In the genomic region with DNA sequence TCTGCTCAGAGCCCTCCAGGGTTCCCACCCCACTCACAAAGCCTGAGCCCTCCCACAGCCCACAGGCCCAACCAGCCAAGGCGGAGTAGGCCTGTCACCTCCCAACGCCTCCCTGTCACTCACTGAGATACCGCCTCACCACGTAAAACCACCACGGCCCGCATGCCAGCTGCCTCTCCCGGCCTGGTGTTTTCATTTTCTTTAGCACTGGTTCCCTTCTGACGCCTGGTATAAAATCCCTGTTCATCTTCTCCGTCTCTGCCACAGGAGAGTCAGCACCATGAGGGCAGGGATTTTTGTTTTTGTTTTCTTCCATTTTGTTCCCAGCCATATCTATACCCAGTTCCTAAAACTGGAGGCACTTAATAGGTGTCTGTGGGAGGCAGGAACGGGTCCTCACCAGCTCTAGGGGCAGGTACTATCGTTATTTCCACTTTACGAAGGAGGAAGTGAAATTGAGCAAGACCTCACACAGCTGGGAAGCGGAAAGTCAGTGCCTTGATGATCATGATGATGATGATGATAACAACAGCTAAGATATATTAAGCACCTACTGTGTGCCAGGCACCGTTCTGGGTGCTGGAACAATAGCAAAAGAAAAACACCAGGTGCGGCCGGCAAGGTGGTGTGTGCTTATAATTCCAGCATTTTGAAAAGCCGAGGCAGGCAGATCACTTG, we compare ENCODE assay signal across 1 cellular context.
TF ChIP-seq lines count a peak whose summit lies in the region.

No MANE protein-coding gene starts in this region.

TF ChIP-seq in HepG2, 621 proteins besides CTCF, POLR2A, EP300 and RAD21 (continued from another document):
- TF ChIP-seq, protein P1, sequence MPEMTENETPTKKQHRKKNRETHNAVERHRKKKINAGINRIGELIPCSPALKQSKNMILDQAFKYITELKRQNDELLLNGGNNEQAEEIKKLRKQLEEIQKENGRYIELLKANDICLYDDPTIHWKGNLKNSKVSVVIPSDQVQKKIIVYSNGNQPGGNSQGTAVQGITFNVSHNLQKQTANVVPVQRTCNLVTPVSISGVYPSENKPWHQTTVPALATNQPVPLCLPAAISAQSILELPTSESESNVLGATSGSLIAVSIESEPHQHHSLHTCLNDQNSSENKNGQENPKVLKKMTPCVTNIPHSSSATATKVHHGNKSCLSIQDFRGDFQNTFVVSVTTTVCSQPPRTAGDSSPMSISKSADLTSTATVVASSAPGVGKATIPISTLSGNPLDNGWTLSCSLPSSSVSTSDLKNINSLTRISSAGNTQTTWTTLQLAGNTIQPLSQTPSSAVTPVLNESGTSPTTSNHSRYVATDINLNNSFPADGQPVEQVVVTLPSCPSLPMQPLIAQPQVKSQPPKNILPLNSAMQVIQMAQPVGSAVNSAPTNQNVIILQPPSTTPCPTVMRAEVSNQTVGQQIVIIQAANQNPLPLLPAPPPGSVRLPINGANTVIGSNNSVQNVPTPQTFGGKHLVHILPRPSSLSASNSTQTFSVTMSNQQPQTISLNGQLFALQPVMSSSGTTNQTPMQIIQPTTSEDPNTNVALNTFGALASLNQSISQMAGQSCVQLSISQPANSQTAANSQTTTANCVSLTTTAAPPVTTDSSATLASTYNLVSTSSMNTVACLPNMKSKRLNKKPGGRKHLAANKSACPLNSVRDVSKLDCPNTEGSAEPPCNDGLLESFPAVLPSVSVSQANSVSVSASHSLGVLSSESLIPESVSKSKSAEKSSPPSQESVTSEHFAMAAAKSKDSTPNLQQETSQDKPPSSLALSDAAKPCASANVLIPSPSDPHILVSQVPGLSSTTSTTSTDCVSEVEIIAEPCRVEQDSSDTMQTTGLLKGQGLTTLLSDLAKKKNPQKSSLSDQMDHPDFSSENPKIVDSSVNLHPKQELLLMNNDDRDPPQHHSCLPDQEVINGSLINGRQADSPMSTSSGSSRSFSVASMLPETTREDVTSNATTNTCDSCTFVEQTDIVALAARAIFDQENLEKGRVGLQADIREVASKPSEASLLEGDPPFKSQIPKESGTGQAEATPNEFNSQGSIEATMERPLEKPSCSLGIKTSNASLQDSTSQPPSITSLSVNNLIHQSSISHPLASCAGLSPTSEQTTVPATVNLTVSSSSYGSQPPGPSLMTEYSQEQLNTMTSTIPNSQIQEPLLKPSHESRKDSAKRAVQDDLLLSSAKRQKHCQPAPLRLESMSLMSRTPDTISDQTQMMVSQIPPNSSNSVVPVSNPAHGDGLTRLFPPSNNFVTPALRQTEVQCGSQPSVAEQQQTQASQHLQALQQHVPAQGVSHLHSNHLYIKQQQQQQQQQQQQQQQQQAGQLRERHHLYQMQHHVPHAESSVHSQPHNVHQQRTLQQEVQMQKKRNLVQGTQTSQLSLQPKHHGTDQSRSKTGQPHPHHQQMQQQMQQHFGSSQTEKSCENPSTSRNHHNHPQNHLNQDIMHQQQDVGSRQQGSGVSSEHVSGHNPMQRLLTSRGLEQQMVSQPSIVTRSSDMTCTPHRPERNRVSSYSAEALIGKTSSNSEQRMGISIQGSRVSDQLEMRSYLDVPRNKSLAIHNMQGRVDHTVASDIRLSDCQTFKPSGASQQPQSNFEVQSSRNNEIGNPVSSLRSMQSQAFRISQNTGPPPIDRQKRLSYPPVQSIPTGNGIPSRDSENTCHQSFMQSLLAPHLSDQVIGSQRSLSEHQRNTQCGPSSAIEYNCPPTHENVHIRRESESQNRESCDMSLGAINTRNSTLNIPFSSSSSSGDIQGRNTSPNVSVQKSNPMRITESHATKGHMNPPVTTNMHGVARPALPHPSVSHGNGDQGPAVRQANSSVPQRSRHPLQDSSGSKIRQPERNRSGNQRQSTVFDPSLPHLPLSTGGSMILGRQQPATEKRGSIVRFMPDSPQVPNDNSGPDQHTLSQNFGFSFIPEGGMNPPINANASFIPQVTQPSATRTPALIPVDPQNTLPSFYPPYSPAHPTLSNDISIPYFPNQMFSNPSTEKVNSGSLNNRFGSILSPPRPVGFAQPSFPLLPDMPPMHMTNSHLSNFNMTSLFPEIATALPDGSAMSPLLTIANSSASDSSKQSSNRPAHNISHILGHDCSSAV (CRISPR knock-in tag; IDR thresholded peaks at IDR 0.05; ENCODE audit: borderline replicate concordance): no peak
- TF ChIP-seq, protein P2, sequence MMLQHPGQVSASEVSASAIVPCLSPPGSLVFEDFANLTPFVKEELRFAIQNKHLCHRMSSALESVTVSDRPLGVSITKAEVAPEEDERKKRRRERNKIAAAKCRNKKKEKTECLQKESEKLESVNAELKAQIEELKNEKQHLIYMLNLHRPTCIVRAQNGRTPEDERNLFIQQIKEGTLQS (CRISPR knock-in tag; IDR thresholded peaks at IDR 0.05): no peak
- TF ChIP-seq, protein P3, sequence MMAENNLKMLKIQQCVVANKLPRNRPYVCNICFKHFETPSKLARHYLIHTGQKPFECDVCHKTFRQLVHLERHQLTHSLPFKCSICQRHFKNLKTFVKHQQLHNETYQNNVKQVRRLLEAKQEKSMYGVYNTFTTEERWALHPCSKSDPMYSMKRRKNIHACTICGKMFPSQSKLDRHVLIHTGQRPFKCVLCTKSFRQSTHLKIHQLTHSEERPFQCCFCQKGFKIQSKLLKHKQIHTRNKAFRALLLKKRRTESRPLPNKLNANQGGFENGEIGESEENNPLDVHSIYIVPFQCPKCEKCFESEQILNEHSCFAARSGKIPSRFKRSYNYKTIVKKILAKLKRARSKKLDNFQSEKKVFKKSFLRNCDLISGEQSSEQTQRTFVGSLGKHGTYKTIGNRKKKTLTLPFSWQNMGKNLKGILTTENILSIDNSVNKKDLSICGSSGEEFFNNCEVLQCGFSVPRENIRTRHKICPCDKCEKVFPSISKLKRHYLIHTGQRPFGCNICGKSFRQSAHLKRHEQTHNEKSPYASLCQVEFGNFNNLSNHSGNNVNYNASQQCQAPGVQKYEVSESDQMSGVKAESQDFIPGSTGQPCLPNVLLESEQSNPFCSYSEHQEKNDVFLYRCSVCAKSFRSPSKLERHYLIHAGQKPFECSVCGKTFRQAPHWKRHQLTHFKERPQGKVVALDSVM (CRISPR knock-in tag; IDR thresholded peaks at IDR 0.05): peak; percentile 8
- TF ChIP-seq ZBTB38 (CRISPR knock-in tag; IDR thresholded peaks at IDR 0.05): peak; percentile 55; the same call in 1 of the 2 replicates
- TF ChIP-seq SAP130 (CRISPR knock-in tag; IDR thresholded peaks at IDR 0.05; ENCODE audit: low read depth): peak; percentile 10; the same call in 1 of the 2 replicates
- TF ChIP-seq KMT2B (CRISPR knock-in tag; IDR thresholded peaks at IDR 0.05): no peak
- TF ChIP-seq, protein P4, sequence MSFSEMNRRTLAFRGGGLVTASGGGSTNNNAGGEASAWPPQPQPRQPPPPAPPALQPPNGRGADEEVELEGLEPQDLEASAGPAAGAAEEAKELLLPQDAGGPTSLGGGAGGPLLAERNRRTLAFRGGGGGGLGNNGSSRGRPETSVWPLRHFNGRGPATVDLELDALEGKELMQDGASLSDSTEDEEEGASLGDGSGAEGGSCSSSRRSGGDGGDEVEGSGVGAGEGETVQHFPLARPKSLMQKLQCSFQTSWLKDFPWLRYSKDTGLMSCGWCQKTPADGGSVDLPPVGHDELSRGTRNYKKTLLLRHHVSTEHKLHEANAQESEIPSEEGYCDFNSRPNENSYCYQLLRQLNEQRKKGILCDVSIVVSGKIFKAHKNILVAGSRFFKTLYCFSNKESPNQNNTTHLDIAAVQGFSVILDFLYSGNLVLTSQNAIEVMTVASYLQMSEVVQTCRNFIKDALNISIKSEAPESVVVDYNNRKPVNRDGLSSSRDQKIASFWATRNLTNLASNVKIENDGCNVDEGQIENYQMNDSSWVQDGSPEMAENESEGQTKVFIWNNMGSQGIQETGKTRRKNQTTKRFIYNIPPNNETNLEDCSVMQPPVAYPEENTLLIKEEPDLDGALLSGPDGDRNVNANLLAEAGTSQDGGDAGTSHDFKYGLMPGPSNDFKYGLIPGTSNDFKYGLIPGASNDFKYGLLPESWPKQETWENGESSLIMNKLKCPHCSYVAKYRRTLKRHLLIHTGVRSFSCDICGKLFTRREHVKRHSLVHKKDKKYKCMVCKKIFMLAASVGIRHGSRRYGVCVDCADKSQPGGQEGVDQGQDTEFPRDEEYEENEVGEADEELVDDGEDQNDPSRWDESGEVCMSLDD (CRISPR knock-in tag; IDR thresholded peaks at IDR 0.05; ENCODE audit: borderline replicate concordance): no peak
- TF ChIP-seq, protein P5, sequence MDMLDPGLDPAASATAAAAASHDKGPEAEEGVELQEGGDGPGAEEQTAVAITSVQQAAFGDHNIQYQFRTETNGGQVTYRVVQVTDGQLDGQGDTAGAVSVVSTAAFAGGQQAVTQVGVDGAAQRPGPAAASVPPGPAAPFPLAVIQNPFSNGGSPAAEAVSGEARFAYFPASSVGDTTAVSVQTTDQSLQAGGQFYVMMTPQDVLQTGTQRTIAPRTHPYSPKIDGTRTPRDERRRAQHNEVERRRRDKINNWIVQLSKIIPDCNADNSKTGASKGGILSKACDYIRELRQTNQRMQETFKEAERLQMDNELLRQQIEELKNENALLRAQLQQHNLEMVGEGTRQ (IDR thresholded peaks at IDR 0.05; ENCODE audit: low read depth, low read length): no peak
- TF ChIP-seq, protein P5 (CRISPR knock-in tag; IDR thresholded peaks at IDR 0.05; ENCODE audit: borderline replicate concordance): no peak
- TF ChIP-seq, protein P6, sequence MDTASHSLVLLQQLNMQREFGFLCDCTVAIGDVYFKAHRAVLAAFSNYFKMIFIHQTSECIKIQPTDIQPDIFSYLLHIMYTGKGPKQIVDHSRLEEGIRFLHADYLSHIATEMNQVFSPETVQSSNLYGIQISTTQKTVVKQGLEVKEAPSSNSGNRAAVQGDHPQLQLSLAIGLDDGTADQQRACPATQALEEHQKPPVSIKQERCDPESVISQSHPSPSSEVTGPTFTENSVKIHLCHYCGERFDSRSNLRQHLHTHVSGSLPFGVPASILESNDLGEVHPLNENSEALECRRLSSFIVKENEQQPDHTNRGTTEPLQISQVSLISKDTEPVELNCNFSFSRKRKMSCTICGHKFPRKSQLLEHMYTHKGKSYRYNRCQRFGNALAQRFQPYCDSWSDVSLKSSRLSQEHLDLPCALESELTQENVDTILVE (CRISPR knock-in tag; IDR thresholded peaks at IDR 0.05): no peak
- peak; percentile 49; the same call in 1 of the 2 replicates for TF ChIP-seq CEBPB (IDR thresholded peaks at IDR 0.05; ENCODE audit: borderline replicate concordance, low read depth, low read length)
- no peak for TF ChIP-seq MIER2 (CRISPR knock-in tag; IDR thresholded peaks at IDR 0.05)
- peak; percentile 89 for TF ChIP-seq ZKSCAN1 (IDR thresholded peaks at IDR 0.05; ENCODE audit: low read length)
- TF ChIP-seq, protein P7, sequence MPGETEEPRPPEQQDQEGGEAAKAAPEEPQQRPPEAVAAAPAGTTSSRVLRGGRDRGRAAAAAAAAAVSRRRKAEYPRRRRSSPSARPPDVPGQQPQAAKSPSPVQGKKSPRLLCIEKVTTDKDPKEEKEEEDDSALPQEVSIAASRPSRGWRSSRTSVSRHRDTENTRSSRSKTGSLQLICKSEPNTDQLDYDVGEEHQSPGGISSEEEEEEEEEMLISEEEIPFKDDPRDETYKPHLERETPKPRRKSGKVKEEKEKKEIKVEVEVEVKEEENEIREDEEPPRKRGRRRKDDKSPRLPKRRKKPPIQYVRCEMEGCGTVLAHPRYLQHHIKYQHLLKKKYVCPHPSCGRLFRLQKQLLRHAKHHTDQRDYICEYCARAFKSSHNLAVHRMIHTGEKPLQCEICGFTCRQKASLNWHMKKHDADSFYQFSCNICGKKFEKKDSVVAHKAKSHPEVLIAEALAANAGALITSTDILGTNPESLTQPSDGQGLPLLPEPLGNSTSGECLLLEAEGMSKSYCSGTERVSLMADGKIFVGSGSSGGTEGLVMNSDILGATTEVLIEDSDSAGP (CRISPR knock-in tag; IDR thresholded peaks at IDR 0.05; ENCODE audit: borderline replicate concordance): peak; percentile 15; the same call in 1 of the 2 replicates
- TF ChIP-seq MIXL1 (CRISPR knock-in tag; IDR thresholded peaks at IDR 0.05): no peak
